18 cellular contexts compared by ENCODE assay signal in the genomic region with DNA sequence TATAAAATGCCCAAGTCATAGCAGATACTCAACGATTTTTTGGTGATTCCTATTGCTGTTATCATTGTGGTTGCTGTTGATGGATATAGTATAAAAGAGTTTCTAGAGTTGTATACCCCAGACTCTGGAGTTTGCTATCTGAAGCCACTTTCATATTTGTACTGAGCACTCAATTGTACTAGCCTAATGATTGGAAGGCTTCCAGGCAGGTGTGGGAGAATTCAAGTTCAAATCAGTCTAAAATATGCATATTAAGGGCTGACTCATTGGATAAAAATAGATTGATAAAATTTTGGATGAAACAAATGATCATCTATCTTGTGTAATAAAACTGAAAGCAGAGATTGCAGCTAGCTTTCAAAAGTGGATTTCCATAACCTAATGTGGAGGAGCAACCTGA.
A peak's percentile ranks its signal among the peaks of the same experiment; 100 is the strongest.
DNase-seq lines count a peak whose midpoint lies in the region; ATAC-seq and TF ChIP-seq lines count a peak whose summit lies in the region.
"Had no signal": no experiment of that assay in that cellular context is flagged by ENCODE, and none has a peak within 500 bp of the region (broad histone marks: within the 10 kb centered on the region; RNA-seq: fewer than 3 reads in every experiment).

No MANE protein-coding gene starts in this region.

- intact Hi-C loops in activated CD4-positive, alpha-beta T cell treated with anti-CD3 and anti-CD28 coated beads, Interleukin-2, amount 10 ng/mL, durations not matched to agents 24 days and 14 days (cut with micrococcal nuclease): no loop called here

- peaks cover 13% of the 10 kb centered on the region for H3K9me3 Mint-ChIP-seq in activated CD4-positive, alpha-beta T cell treated with anti-CD3 and anti-CD28 coated beads, Interleukin-2, amount 10 ng/mL, durations not matched to agents 24 days and 14 days
- peaks cover 3% of the 10 kb centered on the region for H3K9me3 Mint-ChIP-seq in stimulated activated memory B cell treated with anti-CD40 and anti-IgM and Interleukin-4, amounts not matched to agents 10 μg/mL and 1 μg/mL and 100 μg/mL, for 72 hours
- H3K9me3 Mint-ChIP-seq: CD4-positive, alpha-beta T cell; CD8-positive, alpha-beta T cell had no signal

- H3K27ac Mint-ChIP-seq in activated CD4-positive, alpha-beta T cell treated with anti-CD3 and anti-CD28 coated beads, Interleukin-2, amount 10 ng/mL, durations not matched to agents 24 days and 14 days: no peak overlapping the region
- H3K27ac Mint-ChIP-seq in stimulated activated memory B cell treated with anti-CD40 and anti-IgM and Interleukin-4, amounts not matched to agents 10 μg/mL and 1 μg/mL and 100 μg/mL, for 72 hours: no peak overlapping the region
- H3K27ac Mint-ChIP-seq: B cell; CD4-positive, alpha-beta T cell; CD8-positive, alpha-beta T cell had no signal

- H3K27ac ChIP-seq in VCaP (peak overlapping the region; percentile 47), caudate nucleus (ENCODE audit: low read depth, low read length) (peak overlapping the region; percentile 83)
- H3K27ac ChIP-seq: 22Rv1; A549; BLaER1 treated with 17β-estradiol and CSF1 and Interleukin-3, amounts not matched to agents 10 nM and 100 nM; C4-2B had no signal

- TF ChIP-seq CTCF in VCaP (conservative IDR thresholded peaks at IDR 0.05): no peak

- H3K4me1 Mint-ChIP-seq in activated CD4-positive, alpha-beta T cell treated with anti-CD3 and anti-CD28 coated beads, Interleukin-2, amount 10 ng/mL, durations not matched to agents 24 days and 14 days: peaks cover 16% of the 10 kb centered on the region
- peaks cover 6% of the 10 kb centered on the region for H3K4me1 Mint-ChIP-seq in stimulated activated memory B cell treated with anti-CD40 and anti-IgM and Interleukin-4, amounts not matched to agents 10 μg/mL and 1 μg/mL and 100 μg/mL, for 72 hours

- ATAC-seq in stimulated activated memory B cell treated with anti-CD40 and anti-IgM and Interleukin-4, amounts not matched to agents 10 μg/mL and 1 μg/mL and 100 μg/mL, for 72 hours: no peak
- ATAC-seq: A549; CD8-positive, alpha-beta T cell had no signal

- no peaks in the 10 kb centered on the region for H3K27me3 Mint-ChIP-seq in activated CD4-positive, alpha-beta T cell treated with anti-CD3 and anti-CD28 coated beads, Interleukin-2, amount 10 ng/mL, durations not matched to agents 24 days and 14 days
- H3K27me3 Mint-ChIP-seq in stimulated activated memory B cell treated with anti-CD40 and anti-IgM and Interleukin-4, amounts not matched to agents 10 μg/mL and 1 μg/mL and 100 μg/mL, for 72 hours: no peaks in the 10 kb centered on the region
- H3K27me3 Mint-ChIP-seq: B cell; CD4-positive, alpha-beta T cell had no signal

- H3K4me3 Mint-ChIP-seq in activated CD4-positive, alpha-beta T cell treated with anti-CD3 and anti-CD28 coated beads, Interleukin-2, amount 10 ng/mL, durations not matched to agents 24 days and 14 days: no peak overlapping the region
- no peak overlapping the region for H3K4me3 Mint-ChIP-seq in stimulated activated memory B cell treated with anti-CD40 and anti-IgM and Interleukin-4, amounts not matched to agents 10 μg/mL and 1 μg/mL and 100 μg/mL, for 72 hours
- H3K4me3 Mint-ChIP-seq: B cell; CD4-positive, alpha-beta T cell; CD8-positive, alpha-beta T cell had no signal

- DNase-seq in caudate nucleus (lab: John Stamatoyannopoulos, UW) (peak in 7 of 61 donors; percentile 4 to 68 (median 14)), putamen (ENCODE audit: low spot score) (peak; percentile 62)
- no peak for DNase-seq in stimulated activated CD4-positive, alpha-beta T cell treated with anti-CD3 and anti-CD28 coated beads, Interleukin-2, amount 100 ng/mL, for 24 hours
- DNase-seq in activated CD4-positive, alpha-beta T cell treated with anti-CD3 and anti-CD28 coated beads, Interleukin-2, amount 10 ng/mL, durations not matched to agents 24 days and 14 days: no peak
- DNase-seq: AML-193; Caco-2; Calu3; CD4-positive, alpha-beta T cell; CD8-positive, alpha-beta T cell; DMS79 treated with DMSO at 0.1 percent for 48 hours; GF-D8 had no signal

- peaks cover 3% of the 10 kb centered on the region for H3K36me3 Mint-ChIP-seq in activated CD4-positive, alpha-beta T cell treated with anti-CD3 and anti-CD28 coated beads, Interleukin-2, amount 10 ng/mL, durations not matched to agents 24 days and 14 days (ENCODE audit: low read depth)
- H3K36me3 Mint-ChIP-seq in stimulated activated memory B cell treated with anti-CD40 and anti-IgM and Interleukin-4, amounts not matched to agents 10 μg/mL and 1 μg/mL and 100 μg/mL, for 72 hours: peaks cover 11% of the 10 kb centered on the region
- H3K36me3 Mint-ChIP-seq: CD8-positive, alpha-beta T cell had no signal
